8 cellular contexts compared by ENCODE assay signal in the genomic region with DNA sequence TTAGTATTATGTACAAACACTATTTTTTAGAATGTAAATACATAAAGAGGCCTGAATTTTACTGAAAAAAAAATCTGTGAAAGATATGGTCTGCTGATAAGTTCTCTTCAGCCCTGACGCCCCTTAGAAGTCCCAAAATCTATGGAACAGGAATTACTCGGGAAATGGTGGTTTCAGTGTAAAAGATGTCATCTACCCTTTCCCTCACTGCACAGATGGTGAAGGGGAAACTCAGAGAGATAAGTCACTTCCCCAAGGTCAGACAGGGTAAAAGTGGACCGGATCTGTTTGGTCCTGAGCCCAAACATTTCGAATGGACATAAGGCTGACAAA. TPM values are rescaled to one million over a fixed set of nuclear protein-coding genes. Genes with fewer than 3 reads are reported as not detected.
DNase-seq lines count a peak whose midpoint lies in the region; ATAC-seq and TF ChIP-seq lines count a peak whose summit lies in the region.

No MANE protein-coding gene starts in this region.

- H3K4me1 ChIP-seq in left ventricle myocardium inferior = peaks cover 15% of the 10 kb centered on the region
- H3K4me1 ChIP-seq in iPS-18a (ENCODE audit: control insufficient read depth, low read depth, low read length) = peaks cover 3% of the 10 kb centered on the region

- H3K36me3 ChIP-seq in left ventricle myocardium inferior = no peaks in the 10 kb centered on the region
- H3K36me3 ChIP-seq in iPS-18a (ENCODE audit: control insufficient read depth, low read depth, low read length) = peaks cover 18% of the 10 kb centered on the region

- no peak overlapping the region for H3K9ac ChIP-seq in iPS-18a (ENCODE audit: low read length)

- no peak for ATAC-seq in Right ventricle myocardium inferior
- no peak for ATAC-seq in GM18520 (IDR thresholded peaks at IDR 0.05; ENCODE audit: unreplicated experiment)
- ATAC-seq in GM18517 (IDR thresholded peaks at IDR 0.05; ENCODE audit: unreplicated experiment) = no peak

- intact Hi-C loops in left ventricle myocardium inferior (cut with micrococcal nuclease) = loop anchor here (10.0 kb wide), 1 partner anchor 124 kb away; no protein-coding TSS in a partner anchor
- intact Hi-C loops in Right ventricle myocardium inferior (cut with DNase I) = loop anchor here (1.0 to 5.0 kb wide), 3 partner anchors 141 to 364 kb away; no protein-coding TSS in a partner anchor

- H3K9me3 ChIP-seq in left ventricle myocardium inferior (replicated peaks) (no peaks in the 10 kb centered on the region), iPS-18a (ENCODE audit: control insufficient read depth, low read depth, low read length) (no peaks in the 10 kb centered on the region)

- DNase-seq in left ventricle myocardium inferior (no peak), Right ventricle myocardium inferior (ENCODE audit: missing footprints) (no peak), RWPE1 (ENCODE audit: low spot score) (no peak), MV-4-11 (lab: John Stamatoyannopoulos, UW) (no peak), SW480 (ENCODE audit: low spot score) (no peak)

- POLR2A ChIA-PET in RWPE1 (lab: Yijun Ruan, JAX; ENCODE audit: low non-redundant PET) = no interaction called here

- H3K27me3 ChIP-seq in left ventricle myocardium inferior (ENCODE audit: low read depth) = no peaks in the 10 kb centered on the region
- no peaks in the 10 kb centered on the region for H3K27me3 ChIP-seq in iPS-18a (ENCODE audit: control insufficient read depth, insufficient read depth, low read length)

- no peak overlapping the region for H3K27ac ChIP-seq in left ventricle myocardium inferior (replicated peaks)
- peak overlapping the region; percentile 50 for H3K27ac ChIP-seq in RWPE1
- no peak overlapping the region for H3K27ac ChIP-seq in iPS-18a (ENCODE audit: low read length)

- CTCF ChIA-PET in RWPE1 (lab: Yijun Ruan, JAX) = interaction anchor here (0.7 to 1.9 kb wide), 2 partner anchors 140 to 141 kb away, joined by 3 to 9 read pairs; no protein-coding TSS in a partner anchor

- TF ChIP-seq CTCF in left ventricle myocardium inferior (IDR thresholded peaks at IDR 0.05; ENCODE audit: borderline replicate concordance) (no peak), RWPE1 (conservative IDR thresholded peaks at IDR 0.05; ENCODE audit: low read depth) (no peak)

- H3K4me3 ChIP-seq in left ventricle myocardium inferior (peak overlapping the region; percentile 66), iPS-18a (ENCODE audit: low read length) (peak overlapping the region; percentile 31)

RNA-seq across cellular contexts. Expression of gene MCM10, which starts 0.5 kb away (rescaled TPM):
- 0.08 TPM for total RNA-seq in left ventricle myocardium inferior
- total RNA-seq in Right ventricle myocardium inferior = 0.62 TPM
